Comparison of ENCODE assay signal across 11 cellular contexts in the genomic region with DNA sequence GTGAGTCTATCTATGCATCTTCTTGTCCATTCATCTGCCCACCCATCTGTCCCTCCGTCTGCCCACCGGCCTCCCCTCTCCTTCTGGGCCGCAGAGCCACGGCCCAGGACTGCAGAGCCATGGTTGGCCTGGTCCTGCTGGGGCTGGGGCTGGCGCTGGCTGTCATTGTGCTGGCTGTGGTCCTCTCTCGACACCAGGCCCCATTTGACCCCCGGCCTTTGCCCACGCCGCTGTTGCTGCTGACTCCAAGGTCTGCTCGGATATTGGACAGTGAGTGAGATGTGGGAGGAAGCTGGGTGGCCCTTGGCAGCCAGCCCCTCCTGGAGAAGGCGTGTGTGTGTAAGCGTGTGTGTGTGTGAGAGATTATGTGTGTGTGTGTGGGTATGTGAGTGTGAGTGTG. TPM values are rescaled to one million over a fixed set of nuclear protein-coding genes. Genes with fewer than 3 reads are reported as not detected.
DNase-seq lines count a peak whose midpoint lies in the region; ATAC-seq and TF ChIP-seq lines count a peak whose summit lies in the region.
"Not testable (repeated sequence)": the region's sequence is repeated elsewhere in the genome, so short reads cannot be mapped to it uniquely, and the experiment has no call there.
"Had no signal": no experiment of that assay in that cellular context is flagged by ENCODE, and none has a peak within 500 bp of the region (broad histone marks: within the 10 kb centered on the region; RNA-seq: fewer than 3 reads in every experiment).

No MANE protein-coding gene starts in this region.

- intact Hi-C loops in right cardiac atrium (cut with DNase I), result not testable (repeated sequence)

- DNase-seq in SJCRH30; activated naive CD8-positive, alpha-beta T cell treated with anti-CD3 and anti-CD28 coated beads, Interleukin-2, amount 10 ng/mL, durations not matched to agents 7 days and 5 days; mesothelial cell of epicardium (ENCODE audit: low spot score in 2 of 2, unreplicated experiment in 2 of 2); neuronal stem cell (ENCODE audit: low spot score): not testable (repeated sequence)
- DNase-seq in choroid plexus epithelial cell (ENCODE audit: low read depth) (peak; percentile 23), right cardiac atrium (peak in 2 of 3 donors; percentile 48 to 60)

- not testable (repeated sequence) for H3K27me3 ChIP-seq in DOHH2 (ENCODE audit: control insufficient read depth, low read length); SJCRH30; right cardiac atrium (ENCODE audit: control insufficient read depth, insufficient read depth); neuronal stem cell (ENCODE audit: control insufficient read depth in 3 of 3, insufficient read depth in 3 of 3, low read depth in 1 of 3, low read length in 3 of 3)

- H4K8ac ChIP-seq in neuronal stem cell (ENCODE audit: low read depth, low read length), result peak overlapping the region; percentile 43

- not testable (repeated sequence) for H3K79me2 ChIP-seq in DOHH2 (ENCODE audit: control insufficient read depth, low read length)

- H3K36me3 ChIP-seq in DOHH2 (ENCODE audit: control insufficient read depth, low read length); SJCRH30; neuronal stem cell (replicated peaks in 1 of 2; ENCODE audit: control insufficient read depth in 2 of 2, insufficient read depth in 2 of 2, low read length in 2 of 2): not testable (repeated sequence)

- peak overlapping the region; percentile 55 for H3K4me2 ChIP-seq in DOHH2 (ENCODE audit: low read length)
- not testable (repeated sequence) for H3K4me2 ChIP-seq in neuronal stem cell (ENCODE audit: insufficient read depth, low read length, poor library complexity, severe bottlenecking)

- H3K27ac ChIP-seq in DOHH2 (ENCODE audit: low read depth, low read length) (peak overlapping the region; percentile 21; the same call in 1 of the 2 replicates), SJCRH30 (peak overlapping the region; percentile 80)
- not testable (repeated sequence) for H3K27ac ChIP-seq in right cardiac atrium (ENCODE audit: low read length); neuronal stem cell (replicated peaks; ENCODE audit: low read length)

- not testable (repeated sequence) for H4K91ac ChIP-seq in neuronal stem cell (ENCODE audit: low read depth, low read length, poor library complexity)

- POLR2A ChIA-PET in activated naive CD8-positive, alpha-beta T cell treated with anti-CD3 and anti-CD28 coated beads, Interleukin-2, amount 10 ng/mL, durations not matched to agents 7 days and 5 days (lab: Charles Lee), result not testable (repeated sequence)

- H2BK120ac ChIP-seq in neuronal stem cell (ENCODE audit: low read depth, low read length), result not testable (repeated sequence)

- not testable (repeated sequence) for H2BK15ac ChIP-seq in neuronal stem cell (ENCODE audit: low read length)

- WGBS in right cardiac atrium, result 34% methylated on average over 12 of the region's 12 CpGs
- WGBS in neuronal stem cell (ENCODE audit: extremely low coverage in 2 of 2, insufficient read length in 2 of 2, insufficient replicate concordance in 1 of 2), 2 donors, result no CpG with 5 or more reads among the region's 12 CpGs

- not testable (repeated sequence) for H2BK5ac ChIP-seq in neuronal stem cell (ENCODE audit: low read length)

- H3F3A ChIP-seq in DOHH2 (ENCODE audit: control insufficient read depth, insufficient read depth), result not testable (repeated sequence)

- H3K4ac ChIP-seq in neuronal stem cell (ENCODE audit: low read length), result not testable (repeated sequence)

- peak overlapping the region; percentile 65 for H3K23ac ChIP-seq in neuronal stem cell (ENCODE audit: low read depth, low read length, poor library complexity)

- peak overlapping the region; percentile 90 for H3K27ac Mint-ChIP-seq in activated naive CD8-positive, alpha-beta T cell treated with anti-CD3 and anti-CD28 coated beads, Interleukin-2, amount 10 ng/mL, durations not matched to agents 7 days and 5 days
- H3K27ac Mint-ChIP-seq in mesothelial cell of epicardium, result peak overlapping the region; percentile 93

- H3K9me2 ChIP-seq in DOHH2 (replicated peaks; ENCODE audit: control insufficient read depth, low read length), result not testable (repeated sequence)

- not testable (repeated sequence) for H3K9ac ChIP-seq in neuronal stem cell (ENCODE audit: low read depth, low read length, poor library complexity)

- H3K14ac ChIP-seq in neuronal stem cell (ENCODE audit: low read length), result not testable (repeated sequence)

- H3K4me1 ChIP-seq in DOHH2 (ENCODE audit: control insufficient read depth, low read length) (peaks cover 46% of the 10 kb centered on the region), SJCRH30 (peaks cover 15% of the 10 kb centered on the region)
- H3K4me1 ChIP-seq in right cardiac atrium (ENCODE audit: control insufficient read depth, insufficient read depth, low read length); neuronal stem cell (ENCODE audit: control insufficient read depth in 2 of 2, insufficient read depth in 1 of 2, low read depth in 1 of 2, low read length in 2 of 2): not testable (repeated sequence)

- H3K4me3 ChIP-seq in DOHH2 (ENCODE audit: low read length) (peak overlapping the region; percentile 49), SJCRH30 (peak overlapping the region; percentile 59)
- not testable (repeated sequence) for H3K4me3 ChIP-seq in choroid plexus epithelial cell (ENCODE audit: low read depth, low read length); right cardiac atrium (ENCODE audit: low read length); neuronal stem cell (ENCODE audit: low read length in 2 of 2)

- not testable (repeated sequence) for H3K4me3 Mint-ChIP-seq in activated naive CD8-positive, alpha-beta T cell treated with anti-CD3 and anti-CD28 coated beads, Interleukin-2, amount 10 ng/mL, durations not matched to agents 7 days and 5 days
- H3K4me3 Mint-ChIP-seq in mesothelial cell of epicardium, result peak overlapping the region; percentile 62

- not testable (repeated sequence) for H2BK12ac ChIP-seq in neuronal stem cell (ENCODE audit: low read length)

- ATAC-seq in activated naive CD8-positive, alpha-beta T cell treated with anti-CD3 and anti-CD28 coated beads, Interleukin-2, amount 10 ng/mL, durations not matched to agents 7 days and 5 days (ENCODE audit: low read depth); right cardiac atrium: not testable (repeated sequence)

- not testable (repeated sequence) for H3K18ac ChIP-seq in neuronal stem cell (ENCODE audit: low read length)

- not testable (repeated sequence) for H3K36me3 Mint-ChIP-seq in activated naive CD8-positive, alpha-beta T cell treated with anti-CD3 and anti-CD28 coated beads, Interleukin-2, amount 10 ng/mL, durations not matched to agents 7 days and 5 days; mesothelial cell of epicardium

- H3K4me1 Mint-ChIP-seq in activated naive CD8-positive, alpha-beta T cell treated with anti-CD3 and anti-CD28 coated beads, Interleukin-2, amount 10 ng/mL, durations not matched to agents 7 days and 5 days, result peaks cover 15% of the 10 kb centered on the region
- H3K4me1 Mint-ChIP-seq in mesothelial cell of epicardium, result peaks cover 15% of the 10 kb centered on the region

- not testable (repeated sequence) for H4K20me1 ChIP-seq in DOHH2 (ENCODE audit: control insufficient read depth, insufficient read depth, low read depth, low read length)

- not testable (repeated sequence) for H2AFZ ChIP-seq in neuronal stem cell (ENCODE audit: low read length)

- H3K79me1 ChIP-seq in neuronal stem cell (ENCODE audit: low read depth, low read length), result not testable (repeated sequence)

- not testable (repeated sequence) for H3K9me3 ChIP-seq in DOHH2 (ENCODE audit: control insufficient read depth, insufficient read depth, low read length); SJCRH30 (replicated peaks); right cardiac atrium (ENCODE audit: control insufficient read depth, low read length); neuronal stem cell (replicated peaks in 1 of 2; ENCODE audit: control insufficient read depth in 2 of 2, insufficient read depth in 1 of 2, low read depth in 1 of 2, low read length in 2 of 2)

- TF ChIP-seq CTCF in DOHH2 (IDR thresholded peaks at IDR 0.05; ENCODE audit: low read depth, low read length, poor library complexity, severe bottlenecking); choroid plexus epithelial cell (conservative IDR thresholded peaks at IDR 0.05; ENCODE audit: low read depth, low read length); mesothelial cell of epicardium (IDR thresholded peaks at IDR 0.05; ENCODE audit: unreplicated experiment): not testable (repeated sequence)

- not testable (repeated sequence) for H2AK5ac ChIP-seq in neuronal stem cell (ENCODE audit: low read depth, low read length)

- H3K27me3 Mint-ChIP-seq in activated naive CD8-positive, alpha-beta T cell treated with anti-CD3 and anti-CD28 coated beads, Interleukin-2, amount 10 ng/mL, durations not matched to agents 7 days and 5 days; mesothelial cell of epicardium (ENCODE audit: low read depth): not testable (repeated sequence)

- not testable (repeated sequence) for H3K9me3 Mint-ChIP-seq in activated naive CD8-positive, alpha-beta T cell treated with anti-CD3 and anti-CD28 coated beads, Interleukin-2, amount 10 ng/mL, durations not matched to agents 7 days and 5 days; mesothelial cell of epicardium

RNA-seq across cellular contexts. Expression of a gene that starts 7.7 kb away (rescaled TPM):
- not detected in 2 replicates for total RNA-seq in SJCRH30 (2014; rRNA removed; shearing (Covaris generic))
- not detected for total RNA-seq in activated naive CD8-positive, alpha-beta T cell treated with anti-CD3 and anti-CD28 coated beads, Interleukin-2, amount 10 ng/mL, durations not matched to agents 7 days and 5 days
- total RNA-seq in right cardiac atrium, result not detected
- polyA plus RNA-seq in right cardiac atrium, result not detected
- total RNA-seq in mesothelial cell of epicardium, result 0.31 TPM in 1 of 3 replicates, not detected in the others
- polyA plus RNA-seq in neuronal stem cell (2013, experiment 1 of 2), result not detected
- polyA plus RNA-seq in neuronal stem cell (2013, experiment 2 of 2), result not detected
- total RNA-seq: CD4-positive, CD25-positive, alpha-beta regulatory T cell; Daoy; H1; HT-29 had no signal
- polyA plus RNA-seq: H1 had no signal
